ENCODE assay signal across 8 cellular contexts in the genomic region with DNA sequence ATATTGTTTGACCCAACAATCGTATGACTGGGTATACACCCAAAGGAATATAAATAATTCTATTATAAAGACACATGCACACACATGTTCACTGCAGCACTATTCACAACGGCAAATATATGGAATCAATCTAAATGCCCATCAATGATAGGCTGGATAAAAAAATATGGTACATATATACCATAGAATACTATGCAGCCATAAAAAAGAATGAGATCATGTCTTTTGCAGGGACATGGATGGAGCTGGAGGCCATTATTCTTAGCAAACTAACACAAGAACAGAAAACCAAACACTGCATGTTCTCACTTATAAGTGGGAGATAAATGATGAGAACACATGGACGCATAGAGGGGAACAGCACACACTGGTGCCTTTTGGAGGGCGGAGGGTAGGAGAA. TPM values are rescaled to one million over a fixed set of nuclear protein-coding genes. Genes with fewer than 3 reads are reported as not detected.
DNase-seq lines count a peak whose midpoint lies in the region; ATAC-seq and TF ChIP-seq lines count a peak whose summit lies in the region.
"Not testable (repeated sequence)": the region's sequence is repeated elsewhere in the genome, so short reads cannot be mapped to it uniquely, and the experiment has no call there.

No MANE protein-coding gene starts in this region.

- H3K9ac ChIP-seq in neural progenitor cell, result not testable (repeated sequence)

- H2AFZ ChIP-seq in neural progenitor cell (replicated peaks), result not testable (repeated sequence)

- not testable (repeated sequence) for H3K27me3 ChIP-seq in CD4-positive, CD25-positive, alpha-beta regulatory T cell (ENCODE audit: control insufficient read depth, insufficient read depth, low read length); CD8-positive, alpha-beta memory T cell (ENCODE audit: insufficient read depth, low read length, poor library complexity, severe bottlenecking)
- H3K27me3 ChIP-seq in neural progenitor cell, result peaks cover 80% of the 10 kb centered on the region

- not testable (repeated sequence) for H3K9me3 Mint-ChIP-seq in CD4-positive, CD25-positive, alpha-beta regulatory T cell; CD8-positive, alpha-beta memory T cell; T-cell; activated T-cell treated with anti-CD3 and anti-CD28 coated beads, Interleukin-2, amount 50 U/mL, for 4 hours; activated naive CD8-positive, alpha-beta T cell (ENCODE audit: low read depth); memory B cell; naive thymus-derived CD8-positive, alpha-beta T cell; neural progenitor cell

- H3K27me3 Mint-ChIP-seq in CD4-positive, CD25-positive, alpha-beta regulatory T cell, result peaks cover 47% of the 10 kb centered on the region
- peaks cover 10 to 23% of the 10 kb centered on the region in 2 donors for H3K27me3 Mint-ChIP-seq in CD8-positive, alpha-beta memory T cell
- not testable (repeated sequence) for H3K27me3 Mint-ChIP-seq in T-cell; activated T-cell treated with anti-CD3 and anti-CD28 coated beads, Interleukin-2, amount 50 U/mL, for 4 hours (ENCODE audit: low read depth); activated naive CD8-positive, alpha-beta T cell; naive thymus-derived CD8-positive, alpha-beta T cell
- H3K27me3 Mint-ChIP-seq in memory B cell (peaks cover 13% of the 10 kb centered on the region), neural progenitor cell (ENCODE audit: insufficient read depth, low read depth) (peaks cover 14% of the 10 kb centered on the region)

- H3K9me3 ChIP-seq in CD4-positive, CD25-positive, alpha-beta regulatory T cell (ENCODE audit: control insufficient read depth in 2 of 2, low read length in 2 of 2); CD8-positive, alpha-beta memory T cell (ENCODE audit: low read length); neural progenitor cell (ENCODE audit: low read depth): not testable (repeated sequence)

- peaks cover 11% of the 10 kb centered on the region for H3F3A ChIP-seq in neural progenitor cell (ENCODE audit: low read depth)

- H3K4me1 ChIP-seq in CD4-positive, CD25-positive, alpha-beta regulatory T cell (ENCODE audit: control insufficient read depth, insufficient read depth, low read length, poor library complexity, severe bottlenecking), result peaks cover 33% of the 10 kb centered on the region
- peaks cover 30% of the 10 kb centered on the region for H3K4me1 ChIP-seq in CD8-positive, alpha-beta memory T cell (ENCODE audit: insufficient read depth, low read length)
- not testable (repeated sequence) for H3K4me1 ChIP-seq in neural progenitor cell

- peak overlapping the region in 2 of 3 donors; percentile 48 to 71 for H3K27ac Mint-ChIP-seq in CD4-positive, CD25-positive, alpha-beta regulatory T cell
- not testable (repeated sequence) for H3K27ac Mint-ChIP-seq in CD8-positive, alpha-beta memory T cell; memory B cell; neural progenitor cell
- H3K27ac Mint-ChIP-seq in T-cell, result peak overlapping the region; percentile 6 to 85
- H3K27ac Mint-ChIP-seq in activated naive CD8-positive, alpha-beta T cell, result peak overlapping the region; percentile 52
- H3K27ac Mint-ChIP-seq in naive thymus-derived CD8-positive, alpha-beta T cell, result peak overlapping the region in 3 of 10 donors; percentile 81 to 92 (median 86)

- not testable (repeated sequence) for DNase-seq in CD4-positive, CD25-positive, alpha-beta regulatory T cell; CD8-positive, alpha-beta memory T cell; T-cell; activated T-cell treated with anti-CD3 and anti-CD28 coated beads, Interleukin-2, amount 50 U/mL, for 4 hours; memory B cell (ENCODE audit: low spot score in 2 of 2); naive thymus-derived CD8-positive, alpha-beta T cell; neural progenitor cell (ENCODE audit: low spot score)

- not testable (repeated sequence) for H3K27ac ChIP-seq in CD4-positive, CD25-positive, alpha-beta regulatory T cell (ENCODE audit: insufficient read depth, low read length, poor library complexity, severe bottlenecking); CD8-positive, alpha-beta memory T cell (ENCODE audit: low read depth, low read length); neural progenitor cell

- TF ChIP-seq CTCF in neural progenitor cell (IDR thresholded peaks at IDR 0.05), result not testable (repeated sequence)

- not testable (repeated sequence) for ATAC-seq in CD4-positive, CD25-positive, alpha-beta regulatory T cell (ENCODE audit: low read depth in 2 of 2); T-cell (replicated peaks in 1 of 4); activated T-cell treated with anti-CD3 and anti-CD28 coated beads, Interleukin-2, amount 50 U/mL, for 4 hours; memory B cell (ENCODE audit: low read depth); naive thymus-derived CD8-positive, alpha-beta T cell

- POLR2A ChIA-PET in CD8-positive, alpha-beta memory T cell (lab: Charles Lee); T-cell (lab: Charles Lee): not testable (repeated sequence)
- POLR2A ChIA-PET in naive thymus-derived CD8-positive, alpha-beta T cell (lab: Charles Lee), result interaction anchor here (2.2 to 3.8 kb wide), 2 partner anchors 9 to 12 kb away, joined by 15 to 16 read pairs; no protein-coding TSS in a partner anchor

- H3K4me3 ChIP-seq in CD4-positive, CD25-positive, alpha-beta regulatory T cell (ENCODE audit: low read depth, low read length); CD8-positive, alpha-beta memory T cell (ENCODE audit: low read length); neural progenitor cell: not testable (repeated sequence)

- H4K20me1 ChIP-seq in neural progenitor cell (ENCODE audit: low read depth), result not testable (repeated sequence)

- not testable (repeated sequence) for H3K36me3 ChIP-seq in CD4-positive, CD25-positive, alpha-beta regulatory T cell (ENCODE audit: control insufficient read depth, insufficient read depth, low read length); CD8-positive, alpha-beta memory T cell (ENCODE audit: insufficient read depth, low read length); neural progenitor cell

- not testable (repeated sequence) for H3K79me2 ChIP-seq in neural progenitor cell (ENCODE audit: low read depth)

- H3K4me3 Mint-ChIP-seq in CD4-positive, CD25-positive, alpha-beta regulatory T cell, result peak overlapping the region; percentile 44 to 92 (median 82)
- H3K4me3 Mint-ChIP-seq in CD8-positive, alpha-beta memory T cell, result peak overlapping the region; percentile 38 to 74 (median 52)
- H3K4me3 Mint-ChIP-seq in T-cell (peak overlapping the region; percentile 13 to 34 (median 32)), memory B cell (peak overlapping the region; percentile 45), neural progenitor cell (peak overlapping the region; percentile 67)
- H3K4me3 Mint-ChIP-seq in activated T-cell treated with anti-CD3 and anti-CD28 coated beads, Interleukin-2, amount 50 U/mL, for 4 hours, result peak overlapping the region; percentile 31
- peak overlapping the region; percentile 71 for H3K4me3 Mint-ChIP-seq in activated naive CD8-positive, alpha-beta T cell
- H3K4me3 Mint-ChIP-seq in naive thymus-derived CD8-positive, alpha-beta T cell, result peak overlapping the region in 7 of 10 donors; percentile 3 to 73 (median 62)

- not testable (repeated sequence) for H3K36me3 Mint-ChIP-seq in CD4-positive, CD25-positive, alpha-beta regulatory T cell; CD8-positive, alpha-beta memory T cell; T-cell; activated T-cell treated with anti-CD3 and anti-CD28 coated beads, Interleukin-2, amount 50 U/mL, for 4 hours (ENCODE audit: insufficient read depth); activated naive CD8-positive, alpha-beta T cell; memory B cell; naive thymus-derived CD8-positive, alpha-beta T cell; neural progenitor cell

- CTCF ChIA-PET in CD8-positive, alpha-beta memory T cell (lab: Charles Lee), result not testable (repeated sequence)
- CTCF ChIA-PET in T-cell (lab: Charles Lee), result interaction anchor here in 1 of 2 donors (0.8 kb wide), 1 partner anchor 22 kb away, joined by 3 read pairs; no protein-coding TSS in a partner anchor

- H3K4me2 ChIP-seq in neural progenitor cell, result not testable (repeated sequence)

- peaks cover 18 to 32% (median 23%) of the 10 kb centered on the region in 4 donors for H3K4me1 Mint-ChIP-seq in CD4-positive, CD25-positive, alpha-beta regulatory T cell
- peaks cover 29 to 33% (median 32%) of the 10 kb centered on the region in 3 donors for H3K4me1 Mint-ChIP-seq in CD8-positive, alpha-beta memory T cell
- H3K4me1 Mint-ChIP-seq in T-cell, result peaks cover 31 to 41% (median 32%) of the 10 kb centered on the region in 3 donors
- H3K4me1 Mint-ChIP-seq in activated T-cell treated with anti-CD3 and anti-CD28 coated beads, Interleukin-2, amount 50 U/mL, for 4 hours (ENCODE audit: low read depth), result peaks cover 32% of the 10 kb centered on the region
- peaks cover 31% of the 10 kb centered on the region for H3K4me1 Mint-ChIP-seq in activated naive CD8-positive, alpha-beta T cell (ENCODE audit: low read depth)
- peaks cover 12% of the 10 kb centered on the region for H3K4me1 Mint-ChIP-seq in memory B cell
- peaks cover 12 to 34% (median 29%) of the 10 kb centered on the region in 4 donors for H3K4me1 Mint-ChIP-seq in naive thymus-derived CD8-positive, alpha-beta T cell
- peaks cover 19% of the 10 kb centered on the region for H3K4me1 Mint-ChIP-seq in neural progenitor cell

RNA-seq across cellular contexts. Expression of a gene that starts 1.5 kb away (rescaled TPM):
- total RNA-seq in CD4-positive, CD25-positive, alpha-beta regulatory T cell, result 25.5 TPM
- polyA plus RNA-seq in CD4-positive, CD25-positive, alpha-beta regulatory T cell, result 1 to 10 TPM in 3 of 4 donors, under 1 TPM in 1; 0.78 to 4.9 (median 2.1) TPM
- 1 to 10 TPM in 1 of 2 experiments, under 1 TPM in 1; 0.60 to 1.0 TPM for total RNA-seq in CD8-positive, alpha-beta memory T cell
- 2.4 TPM for polyA plus RNA-seq in CD8-positive, alpha-beta memory T cell
- total RNA-seq in T-cell (10 to 100 TPM; 12.9 to 37.0 (median 14.6) TPM), neural progenitor cell (ENCODE audit: low replicate concordance) (1.8 and 3.2 TPM in 2 replicates)
- total RNA-seq in activated T-cell treated with anti-CD3 and anti-CD28 coated beads, Interleukin-2, amount 50 U/mL, for 4 hours, result 1 to 10 TPM in 1 of 3 donors, under 1 TPM in 2; 0.50 to 1.1 (median 0.57) TPM
- 1 to 10 TPM; 7.6 to 9.0 TPM for total RNA-seq in naive thymus-derived CD8-positive, alpha-beta T cell
- 1 to 10 TPM; 2.5 to 3.6 (median 3.5) TPM for polyA plus RNA-seq in naive thymus-derived CD8-positive, alpha-beta T cell

Comparison
In these comparisons a context has a peak if more than half of its experiments do, and no peak if none do; other contexts are left out.
1. H3K4me3 Mint-ChIP-seq: peak in every context shown above with its lines; median percentile 82 in CD4-positive, CD25-positive, alpha-beta regulatory T cell; 71 in activated naive CD8-positive, alpha-beta T cell; 67 in neural progenitor cell; 62 in naive thymus-derived CD8-positive, alpha-beta T cell; 52 in CD8-positive, alpha-beta memory T cell; 45 in memory B cell; 32 in T-cell; 31 in activated T-cell treated with anti-CD3 and anti-CD28 coated beads, Interleukin-2, amount 50 U/mL, for 4 hours.